9 cellular contexts compared by ENCODE assay signal in the genomic region with DNA sequence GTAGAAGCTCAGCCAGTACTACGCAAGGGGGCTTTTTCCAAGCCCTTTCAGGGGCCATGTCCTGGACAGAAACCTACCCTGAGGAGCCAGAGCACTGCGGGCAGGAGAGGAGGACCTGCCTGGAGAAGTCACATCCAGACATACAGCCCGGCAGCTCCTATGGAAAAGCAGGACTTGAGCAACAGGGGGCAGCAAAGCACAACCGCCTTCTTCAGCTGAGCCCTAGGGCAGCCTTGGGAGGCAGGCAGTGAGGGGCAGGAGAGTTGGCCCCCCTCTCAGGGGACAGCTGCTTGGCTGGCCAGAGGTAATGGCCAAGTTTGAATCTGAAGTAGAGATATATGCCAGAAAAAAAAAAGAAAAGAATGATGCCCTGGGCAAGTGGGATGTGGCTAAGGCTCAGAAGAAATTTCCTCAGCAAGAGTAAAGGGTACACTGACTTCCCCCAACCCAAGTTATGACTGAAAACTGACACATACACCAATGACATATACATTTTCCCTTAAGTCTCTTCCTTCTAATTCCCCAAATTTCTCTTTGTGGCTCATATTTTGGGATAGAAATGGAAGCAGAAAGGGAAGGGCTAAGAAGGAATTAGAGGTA. TPM values are rescaled to one million over a fixed set of nuclear protein-coding genes. Genes with fewer than 3 reads are reported as not detected.
DNase-seq lines count a peak whose midpoint lies in the region; ATAC-seq and TF ChIP-seq lines count a peak whose summit lies in the region.
"Had no signal": no experiment of that assay in that cellular context is flagged by ENCODE, and none has a peak within 500 bp of the region (broad histone marks: within the 10 kb centered on the region; RNA-seq: fewer than 3 reads in every experiment).

No MANE protein-coding gene starts in this region.

- CTCF ChIA-PET in OCI-LY7 (lab: Charles Lee; ENCODE audit: unreplicated experiment): no interaction called here

- intact Hi-C loops in OCI-LY7 (cut with micrococcal nuclease; ENCODE audit: unreplicated experiment): loop anchor here (10.0 kb wide), 1 partner anchor 103 kb away; no protein-coding TSS in a partner anchor
- intact Hi-C loops in aorta (cut with DNase I): loop anchor here (1.0 to 5.0 kb wide), 2 partner anchors 100 to 119 kb away; no protein-coding TSS in a partner anchor

- peak; percentile 30 to 62 for DNase-seq in NCI-H524 (lab: John Stamatoyannopoulos, UW)
- no peak for DNase-seq in NCI-H524 treated with DMSO at 0.1 percent for 48 hours (lab: John Stamatoyannopoulos, UW)
- peak; percentile 14 for DNase-seq in OCI-LY7 (ENCODE audit: low spot score)
- DNase-seq in ecto neural progenitor cell (ENCODE audit: low spot score): peak; percentile 74
- DNase-seq in lung (ENCODE audit: low spot score): peak; percentile 57
- DNase-seq in aorta: peak; percentile 82 to 90

- H3K9me3 ChIP-seq in OCI-LY7 (ENCODE audit: low read length): no peaks in the 10 kb centered on the region
- H3K9me3 ChIP-seq in lung (ENCODE audit: control insufficient read depth in 2 of 2, insufficient read depth in 1 of 2, low read length in 1 of 2): no peaks in the 10 kb centered on the region
- H3K9me3 ChIP-seq in aorta (ENCODE audit: control insufficient read depth, low read length): no peaks in the 10 kb centered on the region

- ATAC-seq in HG02678 (IDR thresholded peaks at IDR 0.05; ENCODE audit: unreplicated experiment): peak; percentile 62
- no peak for ATAC-seq in lung (ENCODE audit: insufficient read depth, low FRiP score)
- peak; percentile 90 for ATAC-seq in aorta (ENCODE audit: low FRiP score)
- ATAC-seq in HG03460 (IDR thresholded peaks at IDR 0.05; ENCODE audit: unreplicated experiment): no peak
- ATAC-seq: activated naive CD4-positive, alpha-beta T cell treated with anti-CD3 and anti-CD28 coated beads, Interleukin-2, amount 50 U/mL, for 72 hours had no signal

- WGBS in lung, 2 donors: 42 to 55% methylated on average over 4 of the region's 4 CpGs
- WGBS in aorta, 2 donors: 47 to 58% methylated on average over 4 of the region's 4 CpGs

- H3K4me1 ChIP-seq in OCI-LY7 (ENCODE audit: insufficient read depth, low read length, poor library complexity, severe bottlenecking) (peaks cover 5% of the 10 kb centered on the region), lung (ENCODE audit: control insufficient read depth in 2 of 2, insufficient read depth in 2 of 2, low read length in 2 of 2) (peaks cover 0 to 2% of the 10 kb centered on the region in 2 donors), aorta (ENCODE audit: control insufficient read depth in 1 of 2, insufficient read depth in 2 of 2, low read length in 2 of 2) (no peaks in the 10 kb centered on the region)

- no peak overlapping the region for H3K4me3 ChIP-seq in OCI-LY7 (ENCODE audit: low read depth, low read length, poor library complexity, severe bottlenecking)
- H3K4me3 ChIP-seq in lung: no peak overlapping the region
- no peak overlapping the region for H3K4me3 ChIP-seq in aorta (ENCODE audit: low read length in 2 of 2)

- H2AFZ ChIP-seq in OCI-LY7 (ENCODE audit: low read length): no peak overlapping the region

- H4K20me1 ChIP-seq in OCI-LY7 (ENCODE audit: insufficient read depth, low read length): no peaks in the 10 kb centered on the region

- TF ChIP-seq CTCF in OCI-LY7 (conservative IDR thresholded peaks at IDR 0.05; ENCODE audit: low read length) (peak; percentile 67), lung (IDR thresholded peaks at IDR 0.05; ENCODE audit: control extremely low read depth, extremely low read depth) (peak; percentile 39)

- H3K36me3 ChIP-seq in OCI-LY7 (ENCODE audit: insufficient read depth, low read length): no peaks in the 10 kb centered on the region
- H3K36me3 ChIP-seq in lung (ENCODE audit: control insufficient read depth in 2 of 2, insufficient read depth in 2 of 2, low read length in 2 of 2): no peaks in the 10 kb centered on the region
- H3K36me3 ChIP-seq in aorta (ENCODE audit: control insufficient read depth in 1 of 2, insufficient read depth in 2 of 2, low read length in 1 of 2): no peaks in the 10 kb centered on the region

- H3K27me3 ChIP-seq in lung (ENCODE audit: control insufficient read depth, insufficient read depth): no peaks in the 10 kb centered on the region
- H3K27me3 ChIP-seq in aorta (ENCODE audit: control insufficient read depth in 1 of 2, insufficient read depth in 2 of 2, low read length in 1 of 2): no peaks in the 10 kb centered on the region

- no TSS peak for BruUV-seq in OCI-LY7 (replicated peaks; lab: Mats Ljungman, UMichigan)

- no peaks in the 10 kb centered on the region for H3K9me2 ChIP-seq in OCI-LY7 (ENCODE audit: insufficient read depth, low read length)

- no peaks in the 10 kb centered on the region for H3K79me2 ChIP-seq in OCI-LY7 (ENCODE audit: insufficient read depth, low read depth, low read length)

- H3K27ac ChIP-seq in OCI-LY7 (ENCODE audit: low read depth, low read length, poor library complexity, severe bottlenecking) (no peak overlapping the region), lung (ENCODE audit: low read depth in 1 of 2, low read length in 1 of 2) (no peak overlapping the region), aorta (ENCODE audit: low read depth in 1 of 2, low read length in 2 of 2) (no peak overlapping the region)

- H3K4me2 ChIP-seq in OCI-LY7 (ENCODE audit: low read length): no peak overlapping the region

- POLR2A ChIA-PET in OCI-LY7 (lab: Charles Lee): interaction anchor here (0.6 kb wide), 1 partner anchor 46 kb away, joined by 3 read pairs; no protein-coding TSS in a partner anchor

RNA-seq across cellular contexts. Expression of gene CYP19A1, which starts 56.9 kb away (rescaled TPM):
- 0.13 TPM in 1 of 2 replicates, not detected in the other for total RNA-seq in OCI-LY7 (2014; rRNA removed; shearing (Covaris generic))
- total RNA-seq in OCI-LY7 (2022) (not detected in 2 replicates), lung (1 to 10 TPM; 1.2 to 3.5 TPM), aorta (1 to 10 TPM; 3.2 to 4.5 TPM)
- polyA plus RNA-seq in lung (1 to 10 TPM in 1 of 2 donors, under 1 TPM in 1; 0.37 to 9.6 TPM), aorta (1 to 10 TPM in 1 of 2 donors, under 1 TPM in 1; 0.77 to 4.8 TPM)

RNA-seq across cellular contexts. Expression of gene GLDN, which starts 60.0 kb away (rescaled TPM):
- not detected in 2 replicates for total RNA-seq in OCI-LY7 (2014; rRNA removed; shearing (Covaris generic))
- total RNA-seq in OCI-LY7 (2022) (not detected in 2 replicates), lung (10 to 100 TPM in 1 of 2 donors, under 1 TPM in 1; 0.82 to 75.8 TPM), aorta (10 to 100 TPM; 23.0 to 49.2 TPM)
- polyA plus RNA-seq in lung (10 to 100 TPM in 1 of 2 donors, 1 to 10 TPM in 1; 6.2 to 10.5 TPM), aorta (1 to 10 TPM; 3.0 to 8.8 TPM)
- total RNA-seq: activated naive CD4-positive, alpha-beta T cell treated with anti-CD3 and anti-CD28 coated beads, Interleukin-2, amount 50 U/mL, for 72 hours had no signal

Comparison
In these comparisons a context has a peak if more than half of its experiments do, and no peak if none do; other contexts are left out.
1. ATAC-seq: peak in HG02678 (single experiment) and aorta (single experiment); none in lung (single experiment) and HG03460 (single experiment).